In genomic region chr7:70466725-70467364, GRCh38 we compare ENCODE assay signal across 24 cellular contexts.
"Had no signal": no experiment of that assay in that cellular context is flagged by ENCODE, and none has a peak within 500 bp of the region (broad histone marks: within the 10 kb centered on the region; RNA-seq: fewer than 3 reads in every experiment).

No MANE protein-coding gene starts in this region.

- H3K36me3 ChIP-seq: ascending aorta had no signal

- H3K27ac ChIP-seq: ascending aorta, body of pancreas, SK-N-MC, VCaP had no signal

- H3K4me3 ChIP-seq: ascending aorta, body of pancreas, K562, SK-N-MC had no signal

- H3K27me3 ChIP-seq: ascending aorta, body of pancreas had no signal

- H3K9me3 ChIP-seq: ascending aorta, body of pancreas had no signal

- H3K4me1 Mint-ChIP-seq: activated CD4-positive, alpha-beta memory T cell treated with anti-CD3 and anti-CD28 coated beads, Interleukin-2, amount 10 ng/mL, durations not matched to agents 7 days and 5 days; activated naive CD4-positive, alpha-beta T cell treated with anti-CD3 and anti-CD28 coated beads, Interleukin-2, amount 50 U/mL, for 24 hours had no signal

- H3K27ac Mint-ChIP-seq: activated CD4-positive, alpha-beta memory T cell treated with anti-CD3 and anti-CD28 coated beads, Interleukin-2, amount 10 ng/mL, durations not matched to agents 7 days and 5 days; activated CD4-positive, alpha-beta T cell treated with anti-CD3 and anti-CD28 coated beads for 36 hours; activated naive CD4-positive, alpha-beta T cell treated with anti-CD3 and anti-CD28 coated beads, Interleukin-2, amount 50 U/mL, for 24 hours; activated T-cell treated with anti-CD3 and anti-CD28 coated beads, Interleukin-2, amount 50 U/mL, for 72 hours had no signal

- H3K9me3 Mint-ChIP-seq: activated T-cell treated with anti-CD3 and anti-CD28 coated beads, Interleukin-2, amount 50 U/mL, for 72 hours had no signal

- H3K4me1 ChIP-seq: ascending aorta had no signal

- H3K36me3 Mint-ChIP-seq: activated naive CD4-positive, alpha-beta T cell treated with anti-CD3 and anti-CD28 coated beads, Interleukin-2, amount 50 U/mL, for 24 hours had no signal

- H3K27me3 Mint-ChIP-seq: activated CD4-positive, alpha-beta memory T cell treated with anti-CD3 and anti-CD28 coated beads, Interleukin-2, amount 10 ng/mL, durations not matched to agents 7 days and 5 days; activated CD4-positive, alpha-beta T cell treated with anti-CD3 and anti-CD28 coated beads for 36 hours; activated naive CD4-positive, alpha-beta T cell treated with anti-CD3 and anti-CD28 coated beads, Interleukin-2, amount 50 U/mL, for 24 hours had no signal

- DNase-seq: activated CD4-positive, alpha-beta memory T cell treated with anti-CD3 and anti-CD28 coated beads, Interleukin-2, amount 10 ng/mL, durations not matched to agents 7 days and 5 days; activated CD4-positive, alpha-beta T cell treated with anti-CD3 and anti-CD28 coated beads for 36 hours; activated CD4-positive, alpha-beta T cell treated with anti-CD3 and anti-CD28 coated beads, Interleukin-2, amount 50 U/mL, for 1 hour; activated CD4-positive, CD25-positive, alpha-beta regulatory T cell; activated T-cell treated with anti-CD3 and anti-CD28 coated beads for 4 hours; activated T-cell treated with anti-CD3 and anti-CD28 coated beads, Interleukin-2, amount 50 U/mL, for 72 hours; amniotic stem cell; body of pancreas; Karpas-422; NCI-H146; NCI-H187 treated with DMSO at 0.1 percent for 48 hours; NCI-H2081 treated with DMSO at 0.1 percent for 48 hours; NCI-H226; NCI-H510A; NCI-H526 treated with DMSO at 0.1 percent for 48 hours; NCI-H82; OCI-M1; RPMI8226; T-helper 1 cell had no signal

- H3K4me3 Mint-ChIP-seq: activated CD4-positive, alpha-beta memory T cell treated with anti-CD3 and anti-CD28 coated beads, Interleukin-2, amount 10 ng/mL, durations not matched to agents 7 days and 5 days; activated CD4-positive, alpha-beta T cell treated with anti-CD3 and anti-CD28 coated beads for 36 hours; activated naive CD4-positive, alpha-beta T cell treated with anti-CD3 and anti-CD28 coated beads, Interleukin-2, amount 50 U/mL, for 24 hours; activated T-cell treated with anti-CD3 and anti-CD28 coated beads, Interleukin-2, amount 50 U/mL, for 72 hours had no signal
